1 cellular context compared by ENCODE assay signal in the genomic region with DNA sequence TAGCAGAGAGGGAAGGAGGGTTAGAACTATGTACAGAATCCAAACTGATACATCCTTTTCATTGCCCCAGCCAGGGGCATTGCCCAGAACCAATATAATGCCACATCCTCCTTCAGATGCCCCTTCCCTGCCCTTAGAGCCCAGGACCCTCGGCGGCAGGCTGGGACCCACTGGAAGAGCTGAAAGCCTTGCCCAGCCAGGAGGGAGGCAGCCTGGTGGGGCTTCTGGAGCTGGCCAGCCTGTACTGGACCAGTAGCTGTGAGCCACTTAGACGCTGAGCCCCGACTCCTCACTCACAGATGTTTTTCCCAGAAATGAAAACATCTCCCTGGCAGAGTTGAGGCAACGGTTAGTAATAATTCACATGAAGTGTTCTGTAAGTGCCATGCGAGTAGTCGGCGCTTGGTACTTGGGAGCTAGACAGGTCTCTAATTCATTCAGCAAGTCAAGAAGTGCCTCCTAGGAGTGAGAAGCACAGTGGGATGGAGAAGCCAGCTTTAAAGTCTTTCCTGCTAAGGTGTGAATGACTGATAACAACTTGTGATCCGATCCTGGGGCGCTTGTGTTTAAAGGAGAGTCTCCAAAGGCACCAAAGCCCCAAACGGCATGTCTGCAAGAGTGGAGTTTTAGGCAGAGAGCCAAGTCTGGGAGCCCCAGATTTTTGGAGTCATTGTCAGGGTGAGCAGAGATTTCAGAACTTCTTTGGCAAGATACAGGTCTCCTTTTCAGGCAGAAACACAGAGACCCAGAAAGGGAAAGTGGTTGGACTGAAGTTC.
TF ChIP-seq lines count a peak whose summit lies in the region.

No MANE protein-coding gene starts in this region.

TF ChIP-seq in K562, 482 proteins besides CTCF, POLR2A, EP300 and RAD21 (continued from another document):
- TF ChIP-seq, protein P1, sequence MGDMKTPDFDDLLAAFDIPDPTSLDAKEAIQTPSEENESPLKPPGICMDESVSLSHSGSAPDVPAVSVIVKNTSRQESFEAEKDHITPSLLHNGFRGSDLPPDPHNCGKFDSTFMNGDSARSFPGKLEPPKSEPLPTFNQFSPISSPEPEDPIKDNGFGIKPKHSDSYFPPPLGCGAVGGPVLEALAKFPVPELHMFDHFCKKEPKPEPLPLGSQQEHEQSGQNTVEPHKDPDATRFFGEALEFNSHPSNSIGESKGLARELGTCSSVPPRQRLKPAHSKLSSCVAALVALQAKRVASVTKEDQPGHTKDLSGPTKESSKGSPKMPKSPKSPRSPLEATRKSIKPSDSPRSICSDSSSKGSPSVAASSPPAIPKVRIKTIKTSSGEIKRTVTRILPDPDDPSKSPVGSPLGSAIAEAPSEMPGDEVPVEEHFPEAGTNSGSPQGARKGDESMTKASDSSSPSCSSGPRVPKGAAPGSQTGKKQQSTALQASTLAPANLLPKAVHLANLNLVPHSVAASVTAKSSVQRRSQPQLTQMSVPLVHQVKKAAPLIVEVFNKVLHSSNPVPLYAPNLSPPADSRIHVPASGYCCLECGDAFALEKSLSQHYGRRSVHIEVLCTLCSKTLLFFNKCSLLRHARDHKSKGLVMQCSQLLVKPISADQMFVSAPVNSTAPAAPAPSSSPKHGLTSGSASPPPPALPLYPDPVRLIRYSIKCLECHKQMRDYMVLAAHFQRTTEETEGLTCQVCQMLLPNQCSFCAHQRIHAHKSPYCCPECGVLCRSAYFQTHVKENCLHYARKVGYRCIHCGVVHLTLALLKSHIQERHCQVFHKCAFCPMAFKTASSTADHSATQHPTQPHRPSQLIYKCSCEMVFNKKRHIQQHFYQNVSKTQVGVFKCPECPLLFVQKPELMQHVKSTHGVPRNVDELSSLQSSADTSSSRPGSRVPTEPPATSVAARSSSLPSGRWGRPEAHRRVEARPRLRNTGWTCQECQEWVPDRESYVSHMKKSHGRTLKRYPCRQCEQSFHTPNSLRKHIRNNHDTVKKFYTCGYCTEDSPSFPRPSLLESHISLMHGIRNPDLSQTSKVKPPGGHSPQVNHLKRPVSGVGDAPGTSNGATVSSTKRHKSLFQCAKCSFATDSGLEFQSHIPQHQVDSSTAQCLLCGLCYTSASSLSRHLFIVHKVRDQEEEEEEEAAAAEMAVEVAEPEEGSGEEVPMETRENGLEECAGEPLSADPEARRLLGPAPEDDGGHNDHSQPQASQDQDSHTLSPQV (IDR thresholded peaks at IDR 0.05) = no peak
- no peak for TF ChIP-seq FOXA1 (IDR thresholded peaks at IDR 0.05; ENCODE audit: borderline replicate concordance)
- TF ChIP-seq CBX3 (IDR thresholded peaks at IDR 0.05; ENCODE audit: borderline replicate concordance in 1 of 2, low read length in 2 of 2) = no peak
- TF ChIP-seq MAFK (IDR thresholded peaks at IDR 0.05; ENCODE audit: low read length) = no peak
- TF ChIP-seq ASH1L (IDR thresholded peaks at IDR 0.05; ENCODE audit: borderline replicate concordance, low read depth, partially characterized antibody) = no peak
- TF ChIP-seq ZNF12 (CRISPR knock-in tag; IDR thresholded peaks at IDR 0.05) = no peak
- TF ChIP-seq CXXC5 (CRISPR knock-in tag; IDR thresholded peaks at IDR 0.05) = peak; percentile 11; the same call in 1 of the 2 replicates
- TF ChIP-seq BRF1 (IDR thresholded peaks at IDR 0.05; ENCODE audit: borderline replicate concordance, extremely low read depth, insufficient read length) = no peak
- TF ChIP-seq GABPB1 (CRISPR knock-in tag; IDR thresholded peaks at IDR 0.05) = no peak
- no peak for TF ChIP-seq IRF9 (tag; IDR thresholded peaks at IDR 0.05)
- TF ChIP-seq FOXJ2 (tag; IDR thresholded peaks at IDR 0.05) = no peak
- no peak for TF ChIP-seq SMAD2 (IDR thresholded peaks at IDR 0.05; ENCODE audit: low read depth, low read length)
- no peak for TF ChIP-seq MEF2A (IDR thresholded peaks at IDR 0.05; ENCODE audit: control insufficient read depth, low read depth, low read length)
- peak; percentile 15; the same call in 1 of the 2 replicates for TF ChIP-seq SOX6 (IDR thresholded peaks at IDR 0.05)
- TF ChIP-seq PML (IDR thresholded peaks at IDR 0.05; ENCODE audit: low read length) = no peak
- TF ChIP-seq, protein P2, sequence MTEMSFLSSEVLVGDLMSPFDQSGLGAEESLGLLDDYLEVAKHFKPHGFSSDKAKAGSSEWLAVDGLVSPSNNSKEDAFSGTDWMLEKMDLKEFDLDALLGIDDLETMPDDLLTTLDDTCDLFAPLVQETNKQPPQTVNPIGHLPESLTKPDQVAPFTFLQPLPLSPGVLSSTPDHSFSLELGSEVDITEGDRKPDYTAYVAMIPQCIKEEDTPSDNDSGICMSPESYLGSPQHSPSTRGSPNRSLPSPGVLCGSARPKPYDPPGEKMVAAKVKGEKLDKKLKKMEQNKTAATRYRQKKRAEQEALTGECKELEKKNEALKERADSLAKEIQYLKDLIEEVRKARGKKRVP (CRISPR knock-in tag; IDR thresholded peaks at IDR 0.05) = no peak
- no peak for TF ChIP-seq MTA1 (IDR thresholded peaks at IDR 0.05; ENCODE audit: borderline replicate concordance)
- TF ChIP-seq NCOR1 (IDR thresholded peaks at IDR 0.05) = peak; percentile 45; the same call in 1 of the 2 replicates
- no peak for TF ChIP-seq ZNF384 (IDR thresholded peaks at IDR 0.05; ENCODE audit: low read depth, low read length)
- TF ChIP-seq RBBP5 (IDR thresholded peaks at IDR 0.05; ENCODE audit: borderline replicate concordance, insufficient read depth, low read length, poor library complexity, severe bottlenecking) = no peak
- no peak for TF ChIP-seq ELF2 (CRISPR knock-in tag; IDR thresholded peaks at IDR 0.05)
- no peak for TF ChIP-seq MEIS2 (IDR thresholded peaks at IDR 0.05; ENCODE audit: partially characterized antibody)
- TF ChIP-seq SUPT5H (IDR thresholded peaks at IDR 0.05) = no peak
- no peak for TF ChIP-seq SMARCE1 (IDR thresholded peaks at IDR 0.05)
- no peak for TF ChIP-seq NFIX (CRISPR knock-in tag; IDR thresholded peaks at IDR 0.05; ENCODE audit: low read depth)
- no peak for TF ChIP-seq ZNF586 (CRISPR knock-in tag; conservative IDR thresholded peaks at IDR 0.05)
